In the genomic region with DNA sequence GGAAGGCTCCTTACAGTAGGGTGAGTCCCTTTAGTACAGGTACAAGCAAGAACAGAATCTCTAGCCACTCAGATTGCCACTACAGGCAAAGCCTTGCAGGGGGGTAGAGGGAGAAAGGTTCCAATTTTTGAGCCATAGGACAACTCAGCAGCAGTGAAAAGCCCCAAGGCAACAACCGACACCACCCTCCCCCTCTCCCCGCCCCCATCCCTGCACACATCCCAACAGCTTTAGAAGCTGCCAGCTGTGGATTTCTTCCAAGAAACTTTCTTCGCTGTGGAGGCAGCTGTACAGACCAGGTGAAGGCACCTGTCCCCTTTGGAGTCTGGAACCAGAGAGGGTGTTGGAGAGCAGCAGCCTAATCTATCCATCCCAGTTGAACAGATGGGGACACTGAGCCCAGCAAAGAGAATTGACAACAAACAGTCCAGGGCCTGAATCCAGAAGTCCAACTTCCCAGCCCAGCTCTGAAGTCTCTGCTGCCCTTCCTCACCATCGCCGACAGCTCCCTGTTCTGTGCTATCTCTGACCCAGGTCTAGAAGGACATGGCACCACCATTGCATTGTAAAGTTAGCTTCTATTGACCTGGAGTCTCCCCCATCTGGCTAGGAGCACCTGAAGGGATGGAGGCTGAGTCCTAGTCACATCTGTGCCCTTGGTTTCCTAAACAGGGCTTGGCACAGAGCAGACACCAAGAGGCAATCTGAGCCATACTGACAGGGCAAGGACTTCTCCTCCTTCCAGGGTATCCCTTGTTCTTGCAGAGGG, we compare ENCODE assay signal across 1 cellular context.
TF ChIP-seq lines count a peak whose summit lies in the region.

No MANE protein-coding gene starts in this region.

TF ChIP-seq in SK-N-SH treated with all-trans-retinoic acid at 6 μM for 48 hours, 23 proteins besides CTCF, POLR2A, EP300 and RAD21 (continued from another document):
- no peak for TF ChIP-seq CSRNP3 (CRISPR knock-in tag; IDR thresholded peaks at IDR 0.05)
- no peak for TF ChIP-seq TCF4 (CRISPR knock-in tag; IDR thresholded peaks at IDR 0.05; ENCODE audit: borderline replicate concordance)
- no peak for TF ChIP-seq RARB (CRISPR knock-in tag; IDR thresholded peaks at IDR 0.05)
- TF ChIP-seq ZFP3 (CRISPR knock-in tag; IDR thresholded peaks at IDR 0.05): no peak
- no peak for TF ChIP-seq ZFP30 (CRISPR knock-in tag; IDR thresholded peaks at IDR 0.05)
